18 cellular contexts compared by ENCODE assay signal in the genomic region with DNA sequence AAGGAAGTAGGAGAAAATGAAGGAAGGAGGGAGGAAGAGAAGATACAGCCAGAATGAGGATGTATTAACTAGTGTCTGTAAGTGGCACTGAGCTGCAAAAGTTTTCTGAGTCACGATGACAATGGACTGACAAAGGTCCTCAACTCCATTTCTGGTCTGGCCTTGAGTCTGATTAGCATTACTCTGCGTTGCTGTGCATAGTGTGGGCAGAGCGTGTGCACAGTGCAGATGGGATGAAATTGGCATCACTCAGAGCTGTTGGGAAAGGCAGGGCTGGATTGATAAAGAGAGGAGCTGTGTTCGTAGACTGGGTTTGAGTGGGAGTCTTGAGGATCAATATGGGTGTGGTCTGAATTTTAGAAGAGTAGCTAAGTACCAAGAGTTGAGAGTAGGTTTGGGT.
"Had no signal": no experiment of that assay in that cellular context is flagged by ENCODE, and none has a peak within 500 bp of the region (broad histone marks: within the 10 kb centered on the region; RNA-seq: fewer than 3 reads in every experiment).

No MANE protein-coding gene starts in this region.

- H3K36me3 ChIP-seq: cardiac muscle cell, uterus had no signal

- H3K4me3 Mint-ChIP-seq: activated CD8-positive, alpha-beta T cell treated with anti-CD3 and anti-CD28 coated beads for 36 hours; activated naive CD4-positive, alpha-beta T cell treated with anti-CD3 and anti-CD28 coated beads, Interleukin-2, amount 50 U/mL, for 24 hours; immature natural killer cell; nephron; WTC11 had no signal

- DNase-seq: activated CD4-positive, alpha-beta T cell treated with anti-CD3 and anti-CD28 coated beads for 48 hours; activated CD8-positive, alpha-beta T cell treated with anti-CD3 and anti-CD28 coated beads for 36 hours; activated effector memory CD4-positive, alpha-beta T cell treated with anti-CD3 and anti-CD28 coated beads, Interleukin-2, amount 50 U/mL, for 16 hours; activated T-cell treated with anti-CD3 and anti-CD28 coated beads, Interleukin-2, amount 50 U/mL, for 48 hours; adrenal gland; foreskin fibroblast; head of caudate nucleus; immature natural killer cell; spleen; stomach; T-helper 1 cell; T1000; uterus had no signal

- H3K27ac Mint-ChIP-seq: activated CD8-positive, alpha-beta T cell treated with anti-CD3 and anti-CD28 coated beads for 36 hours; activated naive CD4-positive, alpha-beta T cell treated with anti-CD3 and anti-CD28 coated beads, Interleukin-2, amount 50 U/mL, for 24 hours; immature natural killer cell; nephron; WTC11 had no signal

- H3K27ac ChIP-seq: cardiac muscle cell, stomach, uterus had no signal

- H3K27me3 ChIP-seq: adrenal gland, spleen, stomach, uterus had no signal

- H3K9me3 ChIP-seq: adrenal gland, spleen, stomach, uterus had no signal

- H3K9me3 Mint-ChIP-seq: activated CD8-positive, alpha-beta T cell treated with anti-CD3 and anti-CD28 coated beads for 36 hours; activated naive CD4-positive, alpha-beta T cell treated with anti-CD3 and anti-CD28 coated beads, Interleukin-2, amount 50 U/mL, for 24 hours; immature natural killer cell; nephron; WTC11 had no signal

- H3K27me3 Mint-ChIP-seq: activated CD8-positive, alpha-beta T cell treated with anti-CD3 and anti-CD28 coated beads for 36 hours; activated naive CD4-positive, alpha-beta T cell treated with anti-CD3 and anti-CD28 coated beads, Interleukin-2, amount 50 U/mL, for 24 hours had no signal

- ATAC-seq: activated CD8-positive, alpha-beta T cell treated with anti-CD3 and anti-CD28 coated beads for 36 hours; sciatic nerve; WTC11 had no signal

- H3K4me3 ChIP-seq: adrenal gland, cardiac muscle cell, spleen, stomach, uterus had no signal
